ENCODE assay signal across 8 cellular contexts in the genomic region with DNA sequence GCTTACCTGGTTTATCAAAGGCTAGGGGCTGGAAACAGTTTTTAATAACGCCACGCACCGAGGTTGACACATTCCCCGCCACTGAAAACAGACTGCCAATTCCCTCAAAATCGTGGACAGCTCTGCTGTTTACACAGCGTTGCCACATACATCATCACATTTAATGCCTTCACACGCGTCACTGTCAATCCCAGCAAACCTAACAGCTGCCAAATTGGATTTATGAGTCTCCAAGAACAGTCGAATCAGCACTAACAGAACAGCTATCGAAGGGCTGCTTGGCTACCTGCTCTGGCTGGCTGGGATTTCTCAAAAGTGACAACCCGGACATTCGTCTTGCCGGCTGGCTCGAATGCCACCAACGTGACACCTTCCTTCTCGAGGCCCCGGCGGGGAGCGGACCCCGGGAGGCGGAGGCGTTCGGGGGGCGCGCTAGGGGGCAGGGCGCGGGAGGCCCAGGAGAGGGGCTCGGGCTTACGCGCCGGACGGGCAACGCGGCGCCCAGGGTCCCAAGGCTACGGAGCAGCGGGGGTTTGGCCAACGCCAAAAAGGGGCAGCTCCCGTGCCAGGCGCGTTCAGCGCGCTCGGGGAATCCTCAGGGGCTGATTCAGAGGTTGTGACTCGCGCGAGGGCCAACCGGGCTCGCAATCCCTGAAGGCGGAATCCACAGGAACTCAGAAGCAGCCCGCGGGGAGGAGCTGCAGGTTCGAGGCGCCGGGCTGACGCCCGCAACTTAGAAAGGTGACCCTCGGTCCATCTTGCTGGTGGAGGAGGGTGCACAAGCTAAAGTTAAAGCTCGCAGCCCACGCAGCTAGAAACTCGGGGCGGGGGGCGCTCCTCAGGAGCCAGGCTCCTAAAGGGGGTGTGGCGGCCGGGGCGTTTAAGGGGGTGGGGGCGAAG. TPM values are rescaled to one million over a fixed set of nuclear protein-coding genes. Genes with fewer than 3 reads are reported as not detected.
A peak's percentile ranks its signal among the peaks of the same experiment; 100 is the strongest.
DNase-seq lines count a peak whose midpoint lies in the region; ATAC-seq and TF ChIP-seq lines count a peak whose summit lies in the region.

No MANE protein-coding gene starts in this region.

- no peaks in the 10 kb centered on the region for H3K9me3 Mint-ChIP-seq in activated T-cell treated with anti-CD3 and anti-CD28 coated beads, Interleukin-2, amount 50 U/mL, for 72 hours
- H3K9me3 Mint-ChIP-seq in naive thymus-derived CD4-positive, alpha-beta T cell, result peaks cover 0 to 1% (median 0%) of the 10 kb centered on the region in 11 donors

- DNase-seq in LNCaP clone FGC (ENCODE audit: low read depth) (peak; percentile 92), fibroblast of pulmonary artery (ENCODE audit: low read depth) (peak; percentile 48), tibial artery (peak; percentile 46 to 85), NCI-H1694 treated with DMSO at 0.1 percent for 48 hours (lab: John Stamatoyannopoulos, UW) (no peak)
- peak; percentile 21 to 40 for DNase-seq in activated T-cell treated with anti-CD3 and anti-CD28 coated beads, Interleukin-2, amount 50 U/mL, for 72 hours
- DNase-seq in naive thymus-derived CD4-positive, alpha-beta T cell, result peak in 7 of 9 donors; percentile 4 to 22 (median 15)

- no peak overlapping the region for H3K27ac Mint-ChIP-seq in activated T-cell treated with anti-CD3 and anti-CD28 coated beads, Interleukin-2, amount 50 U/mL, for 72 hours
- peak overlapping the region in 1 of 9 donors; percentile 29 for H3K27ac Mint-ChIP-seq in naive thymus-derived CD4-positive, alpha-beta T cell

- peak overlapping the region; percentile 21 to 73 for H3K4me3 Mint-ChIP-seq in activated T-cell treated with anti-CD3 and anti-CD28 coated beads, Interleukin-2, amount 50 U/mL, for 72 hours
- H3K4me3 Mint-ChIP-seq in naive thymus-derived CD4-positive, alpha-beta T cell, result peak overlapping the region; percentile 32 to 79 (median 72)

- ATAC-seq in activated T-cell treated with anti-CD3 and anti-CD28 coated beads, Interleukin-2, amount 50 U/mL, for 72 hours (replicated peaks in 1 of 2), result peak; percentile 19 to 21
- no peak for ATAC-seq in naive thymus-derived CD4-positive, alpha-beta T cell
- no peak for ATAC-seq in HG02759 (IDR thresholded peaks at IDR 0.05; ENCODE audit: unreplicated experiment)

- H3K36me3 ChIP-seq in naive thymus-derived CD4-positive, alpha-beta T cell (ENCODE audit: control insufficient read depth in 2 of 3, insufficient read depth in 3 of 3, low read length in 3 of 3), result no peaks in the 10 kb centered on the region
- H3K36me3 ChIP-seq in tibial artery, result no peaks in the 10 kb centered on the region

- peaks cover 0 to 2% of the 10 kb centered on the region in 2 donors for H3K36me3 Mint-ChIP-seq in activated T-cell treated with anti-CD3 and anti-CD28 coated beads, Interleukin-2, amount 50 U/mL, for 72 hours (ENCODE audit: insufficient read depth in 2 of 2)
- H3K36me3 Mint-ChIP-seq in naive thymus-derived CD4-positive, alpha-beta T cell, result no peaks in the 10 kb centered on the region

- peak overlapping the region; percentile 51 for H3K4me3 ChIP-seq in LNCaP clone FGC (ENCODE audit: low read depth, low read length)
- H3K4me3 ChIP-seq in fibroblast of pulmonary artery (replicated peaks; ENCODE audit: low read depth, low read length), result peak overlapping the region; percentile 66
- H3K4me3 ChIP-seq in naive thymus-derived CD4-positive, alpha-beta T cell (ENCODE audit: low read length), result peak overlapping the region; percentile 48
- peak overlapping the region; percentile 71 to 87 for H3K4me3 ChIP-seq in tibial artery

- intact Hi-C loops in naive thymus-derived CD4-positive, alpha-beta T cell (cut with micrococcal nuclease), result loop anchor here (1.0 to 5.0 kb wide), 3 partner anchors 36 to 1499 kb away; a partner anchor contains a TSS
- intact Hi-C loops in tibial artery (cut with DNase I; ENCODE audit: low total_unique reads), result loop anchor here (5.0 to 10.0 kb wide), 2 partner anchors 46 to 164 kb away; a partner anchor contains a TSS

- peaks cover 2 to 4% of the 10 kb centered on the region in 2 donors for H3K27me3 ChIP-seq in naive thymus-derived CD4-positive, alpha-beta T cell (ENCODE audit: control insufficient read depth in 2 of 2, insufficient read depth in 2 of 2, low read length in 2 of 2)
- H3K27me3 ChIP-seq in tibial artery, result no peaks in the 10 kb centered on the region

- TF ChIP-seq CTCF in C4-2B (conservative IDR thresholded peaks at IDR 0.05), result no peak
- no peak for TF ChIP-seq CTCF in LNCaP clone FGC (IDR thresholded peaks at IDR 0.05; ENCODE audit: control insufficient read depth, extremely low read depth, insufficient read depth)
- no peak for TF ChIP-seq CTCF in fibroblast of pulmonary artery (IDR thresholded peaks at IDR 0.05; ENCODE audit: low read length, missing control alignments)
- TF ChIP-seq CTCF in tibial artery (IDR thresholded peaks at IDR 0.05), result no peak

- H3K27me3 Mint-ChIP-seq in activated T-cell treated with anti-CD3 and anti-CD28 coated beads, Interleukin-2, amount 50 U/mL, for 72 hours (ENCODE audit: low read depth), result peaks cover 54% of the 10 kb centered on the region
- peaks cover 24 to 64% (median 50%) of the 10 kb centered on the region in 5 donors for H3K27me3 Mint-ChIP-seq in naive thymus-derived CD4-positive, alpha-beta T cell

- H3K4me1 ChIP-seq in naive thymus-derived CD4-positive, alpha-beta T cell (ENCODE audit: control insufficient read depth in 2 of 2, insufficient read depth in 2 of 2, low read length in 2 of 2), result peaks cover 0 to 8% of the 10 kb centered on the region in 2 donors
- peaks cover 0 to 9% (median 2%) of the 10 kb centered on the region in 4 donors for H3K4me1 ChIP-seq in tibial artery

- no peaks in the 10 kb centered on the region for H3K9me3 ChIP-seq in naive thymus-derived CD4-positive, alpha-beta T cell (ENCODE audit: control insufficient read depth in 2 of 3, low read length in 3 of 3)
- no peaks in the 10 kb centered on the region for H3K9me3 ChIP-seq in tibial artery

- H3K27ac ChIP-seq in C4-2B, result peak overlapping the region; percentile 49
- no peak overlapping the region for H3K27ac ChIP-seq in naive thymus-derived CD4-positive, alpha-beta T cell (ENCODE audit: low read depth, low read length)
- peak overlapping the region; percentile 86 to 88 for H3K27ac ChIP-seq in tibial artery

- H3K4me1 Mint-ChIP-seq in activated T-cell treated with anti-CD3 and anti-CD28 coated beads, Interleukin-2, amount 50 U/mL, for 72 hours (ENCODE audit: low read depth), result peaks cover 11% of the 10 kb centered on the region
- peaks cover 0 to 20% (median 5%) of the 10 kb centered on the region in 7 donors for H3K4me1 Mint-ChIP-seq in naive thymus-derived CD4-positive, alpha-beta T cell

- POLR2A ChIA-PET in naive thymus-derived CD4-positive, alpha-beta T cell (lab: Charles Lee), result interaction anchor here (1.1 kb wide), 1 partner anchor 51 kb away, joined by 4 read pairs; no protein-coding TSS in a partner anchor

- CTCF ChIA-PET in naive thymus-derived CD4-positive, alpha-beta T cell (lab: Charles Lee), result interaction anchor here (0.6 kb wide), 1 partner anchor 285 kb away, joined by 3 read pairs; no protein-coding TSS in a partner anchor

RNA-seq across cellular contexts. Expression of a gene that starts 1.2 kb away (rescaled TPM):
- 10 to 100 TPM; 11.7 to 13.9 TPM for total RNA-seq in activated T-cell treated with anti-CD3 and anti-CD28 coated beads, Interleukin-2, amount 50 U/mL, for 72 hours
- 10 to 100 TPM in 2 of 5 experiments, 1 to 10 TPM in 2, under 1 TPM in 1; 0.41 to 16.5 (median 9.4) TPM for total RNA-seq in naive thymus-derived CD4-positive, alpha-beta T cell
- polyA plus RNA-seq in naive thymus-derived CD4-positive, alpha-beta T cell, result 10 to 100 TPM in 1 of 2 donors, 1 to 10 TPM in 1; 9.3 to 11.0 TPM

RNA-seq across cellular contexts. Expression of a gene that starts 36.7 kb away (rescaled TPM):
- 10 to 100 TPM; 11.6 to 17.1 TPM for total RNA-seq in activated T-cell treated with anti-CD3 and anti-CD28 coated beads, Interleukin-2, amount 50 U/mL, for 72 hours
- 10 to 100 TPM in 2 of 5 experiments, 1 to 10 TPM in 3; 4.8 to 20.9 (median 7.3) TPM for total RNA-seq in naive thymus-derived CD4-positive, alpha-beta T cell
- polyA plus RNA-seq in naive thymus-derived CD4-positive, alpha-beta T cell, result 1 to 10 TPM; 3.4 to 4.8 TPM

Comparison
In these comparisons a context has a peak if more than half of its experiments do, and no peak if none do; other contexts are left out.
1. ATAC-seq: peak in activated T-cell treated with anti-CD3 and anti-CD28 coated beads, Interleukin-2, amount 50 U/mL, for 72 hours (2 of 2); none in naive thymus-derived CD4-positive, alpha-beta T cell (single experiment) and HG02759 (single experiment).
2. Peak in every context shown above with its lines, with median percentiles within 50 percentile points of each other: H3K4me3 ChIP-seq.